In genomic region chr19:17721821-17722220, GRCh38 we compare ENCODE assay signal across 8 cellular contexts. TPM values are rescaled to one million over a fixed set of nuclear protein-coding genes. Genes with fewer than 3 reads are reported as not detected.
A peak's percentile ranks its signal among the peaks of the same experiment; 100 is the strongest.
DNase-seq lines count a peak whose midpoint lies in the region; ATAC-seq, FAIRE-seq and TF ChIP-seq lines count a peak whose summit lies in the region.

No MANE protein-coding gene starts in this region.

- DNase-seq in GM12892 (ENCODE audit: insufficient read length) (no peak), RKO (ENCODE audit: low spot score) (peak; percentile 65), epidermal melanocyte (ENCODE audit: insufficient read length, low spot score) (peak; percentile 17), posterior vena cava (ENCODE audit: low spot score) (peak; percentile 86), NCI-H524 treated with DMSO at 0.1 percent for 48 hours (lab: John Stamatoyannopoulos, UW) (no peak)

- ATAC-seq in GM18909 (IDR thresholded peaks at IDR 0.05; ENCODE audit: poor library complexity, unreplicated experiment): no peak
- ATAC-seq in GM21576 (IDR thresholded peaks at IDR 0.05; ENCODE audit: unreplicated experiment): no peak
- no peak for ATAC-seq in GM18517 (IDR thresholded peaks at IDR 0.05; ENCODE audit: unreplicated experiment)

- FAIRE-seq in GM12892 (lab: Jason Lieb, UNC): peak; percentile 62

- TF ChIP-seq POLR2A in GM12892 (IDR thresholded peaks at IDR 0.05; ENCODE audit: low read depth, low read length): no peak

- intact Hi-C loops in posterior vena cava (cut with DNase I): loop anchor here in 1 of 2 donors (10.0 kb wide), 1 partner anchor 663 kb away; the partner anchor contains the start of gene GDF15

RNA-seq across cellular contexts. Expression of gene MAP1S, which starts 2.5 kb away (rescaled TPM):
- polyA plus RNA-seq in GM12892 (2012; ENCODE audit: missing spikeins): 16.0 TPM
- 10 to 100 TPM; 50.8 to 57.0 TPM for total RNA-seq in posterior vena cava

RNA-seq across cellular contexts. Expression of gene FCHO1, which starts 29.5 kb away (rescaled TPM):
- 19.9 TPM for polyA plus RNA-seq in GM12892 (2012; ENCODE audit: missing spikeins)
- 1 to 10 TPM; 2.0 to 2.1 TPM for total RNA-seq in posterior vena cava

RNA-seq across cellular contexts. Expression of gene UNC13A, which starts 33.7 kb away (rescaled TPM):
- 0.68 TPM for polyA plus RNA-seq in GM12892 (2012; ENCODE audit: missing spikeins)
- under 1 TPM; 0.14 to 0.60 TPM for total RNA-seq in posterior vena cava

Comparison
In these comparisons a context has a peak if more than half of its experiments do, and no peak if none do; other contexts are left out.
1. DNase-seq: peak in RKO (single experiment), epidermal melanocyte (single experiment) and posterior vena cava (single experiment); none in GM12892 (single experiment) and NCI-H524 treated with DMSO at 0.1 percent for 48 hours (single experiment).